Comparison of ENCODE assay signal across 8 cellular contexts in the genomic region with DNA sequence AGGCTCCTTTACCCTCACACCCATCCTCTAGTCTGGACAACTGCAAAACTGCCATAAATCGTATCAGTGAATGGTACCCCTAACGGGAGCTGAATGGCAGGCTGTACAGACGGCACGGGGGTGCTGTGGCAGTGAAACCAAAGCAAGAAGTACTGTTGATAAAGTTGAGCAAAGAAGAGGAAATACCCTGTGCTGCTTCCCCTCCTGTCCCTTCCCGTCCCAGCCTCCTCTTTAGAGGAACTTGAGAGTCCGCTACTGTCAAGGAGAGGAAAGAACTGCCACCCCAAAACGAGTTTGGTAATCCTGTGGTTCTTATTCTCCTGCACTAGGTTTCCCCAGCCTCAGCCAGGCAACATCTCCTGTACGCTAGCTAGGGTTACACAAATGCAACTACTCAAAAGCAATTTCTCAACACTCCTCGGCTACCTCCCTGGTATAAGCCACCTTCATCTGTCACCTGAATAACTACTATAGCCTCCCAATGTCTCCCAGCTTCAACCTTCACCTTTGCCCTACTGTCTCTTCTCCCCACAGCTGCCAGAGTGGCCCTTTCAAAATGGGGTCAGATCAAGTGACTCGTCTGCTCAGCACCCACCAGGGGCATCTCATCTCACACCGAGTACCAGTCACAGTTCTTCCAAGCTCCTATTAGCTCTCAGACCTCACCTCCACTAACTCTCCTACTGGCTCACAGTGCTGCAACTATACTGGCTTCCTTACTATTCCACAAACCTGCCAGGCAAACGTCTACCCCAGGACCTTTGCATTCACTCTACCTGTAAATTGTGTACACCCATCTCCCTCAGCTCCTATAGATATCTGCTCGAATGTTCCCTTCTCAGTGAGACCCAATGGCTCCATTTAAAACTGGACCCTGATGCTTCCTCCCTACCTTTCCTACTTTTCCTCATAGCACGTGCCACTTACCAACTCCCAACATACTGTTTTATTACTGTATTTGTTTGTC. TPM values are rescaled to one million over a fixed set of nuclear protein-coding genes. Genes with fewer than 3 reads are reported as not detected.
DNase-seq lines count a peak whose midpoint lies in the region; ATAC-seq and TF ChIP-seq lines count a peak whose summit lies in the region.

No MANE protein-coding gene starts in this region.

- TF ChIP-seq CTCF in GM06990 (IDR thresholded peaks at IDR 0.05; ENCODE audit: insufficient read depth, low read length, poor library complexity, severe bottlenecking) (no peak), OCI-LY7 (conservative IDR thresholded peaks at IDR 0.05; ENCODE audit: low read length) (no peak), osteoblast (IDR thresholded peaks at IDR 0.05; ENCODE audit: extremely low read depth, low read depth, low read length) (no peak)

- H3K9me3 ChIP-seq in OCI-LY7 (ENCODE audit: low read length) (no peaks in the 10 kb centered on the region), osteoblast (ENCODE audit: low read depth, low read length) (no peaks in the 10 kb centered on the region)

- no peak for ATAC-seq in GM21723 (IDR thresholded peaks at IDR 0.05; ENCODE audit: unreplicated experiment)

- H4K20me1 ChIP-seq in OCI-LY7 (ENCODE audit: insufficient read depth, low read length): peaks cover 12% of the 10 kb centered on the region; the same call in 1 of the 2 replicates
- peaks cover 27% of the 10 kb centered on the region for H4K20me1 ChIP-seq in osteoblast (ENCODE audit: insufficient read depth, low read length)

- POLR2A ChIA-PET in OCI-LY7 (lab: Charles Lee): interaction anchor here (0.8 to 9.3 kb wide), 7 partner anchors 10 to 172 kb away, joined by 3 to 150 read pairs (median 4); partner anchors contain the start of gene RFESD

- H3K9me2 ChIP-seq in OCI-LY7 (ENCODE audit: insufficient read depth, low read length): no peaks in the 10 kb centered on the region

- H3K79me2 ChIP-seq in OCI-LY7 (ENCODE audit: insufficient read depth, low read depth, low read length): peaks cover 62% of the 10 kb centered on the region
- H3K79me2 ChIP-seq in osteoblast (ENCODE audit: insufficient read depth, low read length): peaks cover 74% of the 10 kb centered on the region

- H3K4me2 ChIP-seq in OCI-LY7 (ENCODE audit: low read length) (peak overlapping the region; percentile 96), osteoblast (ENCODE audit: insufficient read depth, low read length) (peak overlapping the region; percentile 73)

- DNase-seq in GM06990 (ENCODE audit: extremely low read depth, insufficient read length): no peak
- DNase-seq in OCI-LY7 (ENCODE audit: low spot score): peak; percentile 49
- DNase-seq in epithelial cell of prostate (ENCODE audit: low read depth, low spot score): no peak
- DNase-seq in osteoblast (ENCODE audit: insufficient read length, low spot score, missing footprints): no peak
- no peak for DNase-seq in NCI-H510A treated with DMSO at 0.1 percent for 48 hours (lab: John Stamatoyannopoulos, UW)
- no peak for DNase-seq in NCI-H1436 treated with DMSO at 0.1 percent for 48 hours (lab: John Stamatoyannopoulos, UW)
- DNase-seq in NCI-H2171 treated with DMSO at 0.1 percent for 48 hours (lab: John Stamatoyannopoulos, UW): no peak

- H3K27me3 ChIP-seq in GM06990 (replicated peaks; ENCODE audit: control insufficient read depth, insufficient read depth, low read length) (no peaks in the 10 kb centered on the region), osteoblast (ENCODE audit: insufficient read depth, low read length) (no peaks in the 10 kb centered on the region)

- BruUV-seq in OCI-LY7 (replicated peaks; lab: Mats Ljungman, UMichigan): no TSS peak

- peaks cover 65% of the 10 kb centered on the region for H3K4me1 ChIP-seq in OCI-LY7 (ENCODE audit: insufficient read depth, low read length, poor library complexity, severe bottlenecking)
- peaks cover 48% of the 10 kb centered on the region for H3K4me1 ChIP-seq in osteoblast (ENCODE audit: insufficient read depth, low read length)

- H3K4me3 ChIP-seq in GM06990 (replicated peaks; ENCODE audit: low read depth, low read length) (peak overlapping the region; percentile 94), OCI-LY7 (ENCODE audit: low read depth, low read length, poor library complexity, severe bottlenecking) (peak overlapping the region; percentile 58), osteoblast (ENCODE audit: insufficient read depth, low read length) (peak overlapping the region; percentile 29)

- CTCF ChIA-PET in OCI-LY7 (lab: Charles Lee; ENCODE audit: unreplicated experiment): interaction anchor here (1.5 to 1.8 kb wide), 2 partner anchors 8 to 11 kb away, joined by 5 to 7 read pairs; no protein-coding TSS in a partner anchor

- intact Hi-C loops in OCI-LY7 (cut with micrococcal nuclease; ENCODE audit: unreplicated experiment): no loop called here

- H2AFZ ChIP-seq in OCI-LY7 (ENCODE audit: low read length) (no peak overlapping the region), osteoblast (ENCODE audit: low read length) (no peak overlapping the region)

- H3K27ac ChIP-seq in OCI-LY7 (ENCODE audit: low read depth, low read length, poor library complexity, severe bottlenecking) (peak overlapping the region; percentile 35), epithelial cell of prostate (peak overlapping the region; percentile 44), osteoblast (ENCODE audit: low read depth, low read length) (peak overlapping the region; percentile 61)

- peaks cover 10% of the 10 kb centered on the region; the same call in 1 of the 2 replicates for H3K36me3 ChIP-seq in GM06990 (ENCODE audit: control insufficient read depth, insufficient read depth, low read length)
- peaks cover 56% of the 10 kb centered on the region for H3K36me3 ChIP-seq in OCI-LY7 (ENCODE audit: insufficient read depth, low read length)
- peaks cover 32% of the 10 kb centered on the region for H3K36me3 ChIP-seq in osteoblast (ENCODE audit: insufficient read depth, low read length)

RNA-seq across cellular contexts. Expression of gene GLRX, which starts 4.1 kb away (rescaled TPM):
- 26.7 and 80.5 TPM in 2 replicates for total RNA-seq in OCI-LY7 (2014; rRNA removed; shearing (Covaris generic))
- total RNA-seq in OCI-LY7 (2022) (49.3 and 52.9 TPM in 2 replicates), osteoblast (59.0 and 77.2 TPM in 2 replicates)

Comparison
In these comparisons a context has a peak if more than half of its experiments do, and no peak if none do; other contexts are left out.
1. H3K4me3 ChIP-seq: peak in every context shown above with its lines; median percentile 94 in GM06990; 58 in OCI-LY7; 29 in osteoblast.